ENCODE assay signal across 14 cellular contexts in the genomic region with DNA sequence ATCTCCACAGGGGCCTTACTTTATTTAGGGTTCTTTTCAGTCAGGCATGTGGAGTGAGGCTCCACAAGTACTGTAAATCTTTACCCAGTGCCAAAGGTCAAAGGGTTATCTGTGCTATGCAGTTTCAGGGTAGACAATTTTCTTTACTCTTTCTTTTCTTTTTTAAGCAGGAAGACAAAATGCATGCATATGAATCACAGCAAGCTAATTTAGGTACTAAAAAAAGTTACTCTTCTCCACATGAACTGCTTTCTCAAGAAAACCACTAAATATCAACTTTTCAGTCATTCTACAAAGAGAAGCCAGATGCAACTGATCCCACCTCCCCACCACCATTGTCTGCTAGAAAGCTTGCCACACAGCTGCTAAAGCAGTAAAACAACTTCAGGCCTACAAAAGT.
DNase-seq lines count a peak whose midpoint lies in the region; ATAC-seq, FAIRE-seq and TF ChIP-seq lines count a peak whose summit lies in the region.
"Had no signal": no experiment of that assay in that cellular context is flagged by ENCODE, and none has a peak within 500 bp of the region (broad histone marks: within the 10 kb centered on the region; RNA-seq: fewer than 3 reads in every experiment).

No MANE protein-coding gene starts in this region.

- TF ChIP-seq CTCF in MM.1S (IDR thresholded peaks at IDR 0.05; ENCODE audit: low read length) (no peak), endothelial cell of umbilical vein (IDR thresholded peaks at IDR 0.05; ENCODE audit: extremely low read depth in 1 of 2, insufficient read depth in 1 of 2, low read depth in 1 of 2, low read length in 2 of 2) (no peak), nephron (IDR thresholded peaks at IDR 0.05; ENCODE audit: unreplicated experiment in 3 of 3) (no peak)

- no peak overlapping the region for H2AFZ ChIP-seq in MM.1S (ENCODE audit: low read length)
- H2AFZ ChIP-seq in endothelial cell of umbilical vein (ENCODE audit: low read depth, low read length) = peak overlapping the region; percentile 3

- peak overlapping the region in 1 of 3 experiments; percentile 26 for H3K4me3 Mint-ChIP-seq in nephron
- H3K4me3 Mint-ChIP-seq: CD4-positive, CD25-positive, alpha-beta regulatory T cell had no signal

- peaks cover 22% of the 10 kb centered on the region for H3K4me1 Mint-ChIP-seq in nephron
- H3K4me1 Mint-ChIP-seq: CD4-positive, CD25-positive, alpha-beta regulatory T cell had no signal

- H3K9ac ChIP-seq in MM.1S (ENCODE audit: low read length) (no peak overlapping the region), endothelial cell of umbilical vein (replicated peaks; ENCODE audit: extremely low read depth, insufficient read depth, low read length) (no peak overlapping the region)

- TF ChIP-seq POLR2A in endothelial cell of umbilical vein (IDR thresholded peaks at IDR 0.05; ENCODE audit: low read depth, low read length) = no peak

- H3K36me3 Mint-ChIP-seq in nephron (ENCODE audit: low read depth) = peaks cover 21% of the 10 kb centered on the region
- H3K36me3 Mint-ChIP-seq: CD4-positive, CD25-positive, alpha-beta regulatory T cell had no signal

- H3K27ac ChIP-seq in MM.1S (ENCODE audit: low read length) (no peak overlapping the region), endothelial cell of umbilical vein (ENCODE audit: insufficient read depth, low read depth, low read length) (no peak overlapping the region)
- H3K27ac ChIP-seq: heart left ventricle, testis had no signal

- BruUV-seq in endothelial cell of umbilical vein (replicated peaks; lab: Mats Ljungman, UMichigan) = no TSS peak

- no peak for FAIRE-seq in endothelial cell of umbilical vein (lab: Jason Lieb, UNC)

- H3K36me3 ChIP-seq in H7 (replicated peaks; ENCODE audit: control insufficient read depth, insufficient read depth, low read length) (no peaks in the 10 kb centered on the region), MM.1S (replicated peaks; ENCODE audit: insufficient read depth, low read length) (no peaks in the 10 kb centered on the region), endothelial cell of umbilical vein (ENCODE audit: control insufficient read depth in 2 of 2, extremely low read depth in 1 of 2, insufficient read depth in 2 of 2, low read length in 2 of 2) (no peaks in the 10 kb centered on the region)
- H3K36me3 ChIP-seq: heart left ventricle had no signal

- H3K27me3 Mint-ChIP-seq in nephron (ENCODE audit: low read depth) = peaks cover 4% of the 10 kb centered on the region

- H3K9me2 ChIP-seq in MM.1S (replicated peaks; ENCODE audit: insufficient read depth, low read length) = no peaks in the 10 kb centered on the region

- H3K9me1 ChIP-seq in endothelial cell of umbilical vein (replicated peaks; ENCODE audit: control insufficient read depth, extremely low read depth, insufficient read depth, low read length) = no peaks in the 10 kb centered on the region

- no peaks in the 10 kb centered on the region for H3K27me3 ChIP-seq in H7 (ENCODE audit: control insufficient read depth, insufficient read depth, low read length)
- no peaks in the 10 kb centered on the region for H3K27me3 ChIP-seq in MM.1S (replicated peaks; ENCODE audit: insufficient read depth, low read length)
- no peaks in the 10 kb centered on the region for H3K27me3 ChIP-seq in endothelial cell of umbilical vein (ENCODE audit: control insufficient read depth in 2 of 2, insufficient read depth in 2 of 2, low read length in 2 of 2)
- H3K27me3 ChIP-seq: heart left ventricle, testis had no signal

- H3K79me2 ChIP-seq in MM.1S (ENCODE audit: low read length) = no peaks in the 10 kb centered on the region
- H3K79me2 ChIP-seq in endothelial cell of umbilical vein (ENCODE audit: control insufficient read depth, insufficient read depth, low read length) = no peaks in the 10 kb centered on the region

- H3K4me1 ChIP-seq in MM.1S (ENCODE audit: low read length) (no peaks in the 10 kb centered on the region), endothelial cell of umbilical vein (ENCODE audit: control insufficient read depth, extremely low read depth, insufficient read depth, low read length) (peaks cover 4% of the 10 kb centered on the region)
- H3K4me1 ChIP-seq: heart left ventricle, testis had no signal

- DNase-seq in H7 (peak; percentile 26), MM.1S (peak; percentile 6), endothelial cell of umbilical vein (ENCODE audit: low read depth, low spot score) (peak; percentile 60), left lobe of liver (ENCODE audit: low spot score) (no peak), DMS53 (lab: John Stamatoyannopoulos, UW) (no peak), Ammon's horn (ENCODE audit: low spot score) (no peak)
- DNase-seq: CD4-positive, CD25-positive, alpha-beta regulatory T cell; effector CD4-positive, alpha-beta T cell; heart left ventricle; NCI-H1092; NCI-H526; testis had no signal

- H3K4me2 ChIP-seq in MM.1S (ENCODE audit: low read depth, low read length) (no peak overlapping the region), endothelial cell of umbilical vein (ENCODE audit: insufficient read depth, low read length) (no peak overlapping the region)

- dilution Hi-C loops in endothelial cell of umbilical vein (cut with MboI; ENCODE audit: extremely low pct_ligation_motif_present, low sequenced_read_pairs) = no loop called here

- ATAC-seq in left lobe of liver = no peak
- ATAC-seq in GM18861 (IDR thresholded peaks at IDR 0.05; ENCODE audit: unreplicated experiment) = no peak
- ATAC-seq: heart left ventricle had no signal

- intact Hi-C loops in endothelial cell of umbilical vein (cut with micrococcal nuclease) = no loop called here

- H3K9me3 ChIP-seq in MM.1S (replicated peaks; ENCODE audit: insufficient read depth, low read length) (no peaks in the 10 kb centered on the region), endothelial cell of umbilical vein (replicated peaks; ENCODE audit: control insufficient read depth, insufficient read depth, low read length) (no peaks in the 10 kb centered on the region)
- H3K9me3 ChIP-seq: heart left ventricle, testis had no signal

- no peaks in the 10 kb centered on the region for H3K9me3 Mint-ChIP-seq in nephron
- H3K9me3 Mint-ChIP-seq: CD4-positive, CD25-positive, alpha-beta regulatory T cell had no signal

- CTCF ChIA-PET in endothelial cell of umbilical vein (lab: Charles Lee) = interaction anchor here (0.7 to 0.9 kb wide), 2 partner anchors 18 to 112 kb away, joined by 3 to 4 read pairs; no protein-coding TSS in a partner anchor

- POLR2A ChIA-PET in endothelial cell of umbilical vein (lab: Charles Lee) = no interaction called here

- peak overlapping the region; percentile 76 to 81 (median 77) for H3K27ac Mint-ChIP-seq in nephron
- H3K27ac Mint-ChIP-seq: CD4-positive, CD25-positive, alpha-beta regulatory T cell had no signal

- H3F3A ChIP-seq in MM.1S (ENCODE audit: insufficient read depth, low read length) = no peaks in the 10 kb centered on the region

- H4K20me1 ChIP-seq in MM.1S (ENCODE audit: insufficient read depth, low read length) (no peaks in the 10 kb centered on the region), endothelial cell of umbilical vein (replicated peaks; ENCODE audit: control insufficient read depth, extremely low read depth, insufficient read depth, low read length) (no peaks in the 10 kb centered on the region)

- H3K4me3 ChIP-seq in H7 (ENCODE audit: insufficient read depth, low read depth, low read length) (no peak overlapping the region), MM.1S (ENCODE audit: low read length) (no peak overlapping the region), endothelial cell of umbilical vein (replicated peaks in 1 of 3; ENCODE audit: insufficient read depth in 1 of 3, low read depth in 1 of 3, low read length in 3 of 3) (no peak overlapping the region)
- H3K4me3 ChIP-seq: heart left ventricle, testis had no signal

TF ChIP-seq in endothelial cell of umbilical vein, 7 proteins besides CTCF, POLR2A, EP300 and RAD21:
- TF ChIP-seq EZH2 (IDR thresholded peaks at IDR 0.05; ENCODE audit: borderline replicate concordance, low read depth, low read length, severe bottlenecking) (no peak), MYC (IDR thresholded peaks at IDR 0.05; ENCODE audit: low read depth, low read length) (no peak), JUN (IDR thresholded peaks at IDR 0.05; ENCODE audit: borderline replicate concordance, insufficient read depth, insufficient read length, low read depth) (no peak), FOS (IDR thresholded peaks at IDR 0.05; ENCODE audit: borderline replicate concordance, insufficient read depth, low read length) (no peak), POLR2AphosphoS5 (IDR thresholded peaks at IDR 0.05; ENCODE audit: insufficient read depth, low read depth, low read length) (no peak), GATA2 (IDR thresholded peaks at IDR 0.05; ENCODE audit: insufficient read depth, insufficient read length, low read depth, low read length) (no peak)
- TF ChIP-seq, protein P1, sequence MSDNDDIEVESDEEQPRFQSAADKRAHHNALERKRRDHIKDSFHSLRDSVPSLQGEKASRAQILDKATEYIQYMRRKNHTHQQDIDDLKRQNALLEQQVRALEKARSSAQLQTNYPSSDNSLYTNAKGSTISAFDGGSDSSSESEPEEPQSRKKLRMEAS (IDR thresholded peaks at IDR 0.05; ENCODE audit: insufficient read depth, insufficient read length) = no peak
TF ChIP-seq in endothelial cell of umbilical vein: peak in this region for 0.

Comparison
In these comparisons a context has a peak if more than half of its experiments do, and no peak if none do; other contexts are left out.
1. DNase-seq: peak in H7 (single experiment), MM.1S (single experiment) and endothelial cell of umbilical vein (single experiment); none in left lobe of liver (single experiment), DMS53 (single experiment) and Ammon's horn (single experiment).